ENCODE assay signal across 18 cellular contexts in the genomic region with DNA sequence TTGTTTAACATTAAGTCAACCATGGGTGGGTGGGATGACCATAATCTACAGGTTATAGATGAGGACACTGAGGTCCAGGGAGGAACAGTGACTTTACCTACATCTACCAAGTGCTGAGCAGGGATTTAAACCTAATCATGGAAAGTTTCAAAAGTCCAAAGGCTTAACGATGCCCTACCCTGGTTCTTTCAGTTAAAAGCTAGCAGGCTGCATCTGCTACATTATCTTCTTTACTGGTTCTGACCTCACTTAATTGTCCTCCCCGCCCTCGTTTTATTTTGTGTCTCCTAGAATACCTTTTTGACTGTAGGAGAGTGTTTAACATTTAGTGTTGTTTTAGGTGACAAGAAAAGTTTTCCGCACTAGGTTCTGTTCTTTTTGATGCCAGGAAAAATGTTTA.
A peak's percentile ranks its signal among the peaks of the same experiment; 100 is the strongest.
DNase-seq lines count a peak whose midpoint lies in the region; ATAC-seq, FAIRE-seq and TF ChIP-seq lines count a peak whose summit lies in the region.
"Had no signal": no experiment of that assay in that cellular context is flagged by ENCODE, and none has a peak within 500 bp of the region (broad histone marks: within the 10 kb centered on the region; RNA-seq: fewer than 3 reads in every experiment).

No MANE protein-coding gene starts in this region.

- no peaks in the 10 kb centered on the region for H3F3A ChIP-seq in GM23338 (replicated peaks; ENCODE audit: low read depth)

- no peaks in the 10 kb centered on the region for H3K79me2 ChIP-seq in GM23338 (replicated peaks; ENCODE audit: insufficient read depth)

- no peak for ATAC-seq in GM23338
- ATAC-seq in HG03342 (IDR thresholded peaks at IDR 0.05; ENCODE audit: unreplicated experiment) = no peak

- H3K27ac Mint-ChIP-seq in GM23338 = no peak overlapping the region
- H3K27ac Mint-ChIP-seq: B cell; CD4-positive, alpha-beta T cell had no signal

- no peaks in the 10 kb centered on the region for H3K36me3 Mint-ChIP-seq in GM23338 (ENCODE audit: low read depth)

- H3K36me3 ChIP-seq in GM23338 (ENCODE audit: insufficient read depth) (no peaks in the 10 kb centered on the region), duodenal mucosa (ENCODE audit: control insufficient read depth in 1 of 2, insufficient read depth in 2 of 2, low read length in 2 of 2) (no peaks in the 10 kb centered on the region), mucosa of rectum (ENCODE audit: control insufficient read depth in 2 of 2, insufficient read depth in 2 of 2, low read length in 2 of 2) (no peaks in the 10 kb centered on the region), small intestine (ENCODE audit: control insufficient read depth in 2 of 2, insufficient read depth in 2 of 2, low read length in 2 of 2) (no peaks in the 10 kb centered on the region)
- H3K36me3 ChIP-seq: HAP-1 had no signal

- WGBS in small intestine, 3 donors = 23 to 59% (median 38%) methylated on average over 4 of the region's 4 CpGs

- H3K27ac ChIP-seq in GM23338 (ENCODE audit: low read depth) = no peak overlapping the region
- no peak overlapping the region for H3K27ac ChIP-seq in duodenal mucosa (ENCODE audit: low read depth, low read length)
- peak overlapping the region; percentile 61 to 71 for H3K27ac ChIP-seq in mucosa of rectum (ENCODE audit: low read depth in 2 of 2, low read length in 2 of 2)
- no peak overlapping the region for H3K27ac ChIP-seq in small intestine (ENCODE audit: low read depth in 1 of 2, low read length in 1 of 2)
- H3K27ac ChIP-seq: C4-2B, HL-60 had no signal

- H3K27me3 Mint-ChIP-seq in GM23338 (ENCODE audit: insufficient read depth, low read depth, poor library complexity) = no peaks in the 10 kb centered on the region
- H3K27me3 Mint-ChIP-seq: B cell; CD4-positive, alpha-beta T cell had no signal

- H3K9ac ChIP-seq in duodenal mucosa (ENCODE audit: low read depth in 1 of 2, low read length in 2 of 2) = no peak overlapping the region
- H3K9ac ChIP-seq in mucosa of rectum (ENCODE audit: low read depth in 1 of 2, low read length in 2 of 2) = no peak overlapping the region

- H3K4me1 ChIP-seq in GM23338 (ENCODE audit: insufficient read depth) (no peaks in the 10 kb centered on the region), duodenal mucosa (ENCODE audit: control insufficient read depth in 1 of 2, insufficient read depth in 2 of 2, low read length in 2 of 2) (peaks cover 16 to 22% of the 10 kb centered on the region in 2 donors), mucosa of rectum (ENCODE audit: control insufficient read depth in 2 of 2, insufficient read depth in 2 of 2, low read length in 2 of 2) (peaks cover 5 to 6% of the 10 kb centered on the region in 2 donors), small intestine (ENCODE audit: control insufficient read depth in 2 of 2, insufficient read depth in 1 of 2, low read depth in 1 of 2, low read length in 1 of 2) (no peaks in the 10 kb centered on the region)
- H3K4me1 ChIP-seq: HAP-1 had no signal

- no peaks in the 10 kb centered on the region for H3K9me3 ChIP-seq in duodenal mucosa (ENCODE audit: control insufficient read depth in 1 of 2, low read length in 2 of 2)
- H3K9me3 ChIP-seq in mucosa of rectum (ENCODE audit: control insufficient read depth in 2 of 2, low read length in 2 of 2) = no peaks in the 10 kb centered on the region
- no peaks in the 10 kb centered on the region for H3K9me3 ChIP-seq in small intestine (ENCODE audit: control insufficient read depth, low read depth)
- H3K9me3 ChIP-seq: Caco-2, HAP-1 had no signal

- DNase-seq in GM23338 (ENCODE audit: low spot score) (no peak), small intestine (peak; percentile 82), GM13977 (ENCODE audit: low spot score) (no peak), NCI-H748 (lab: John Stamatoyannopoulos, UW; ENCODE audit: unreplicated experiment) (no peak)
- no peak for DNase-seq in activated CD8-positive, alpha-beta memory T cell treated with anti-CD3 and anti-CD28 coated beads for 24 hours
- DNase-seq: Caco-2; CD4-positive, alpha-beta T cell had no signal

- no peak overlapping the region for H3K4me3 Mint-ChIP-seq in GM23338
- H3K4me3 Mint-ChIP-seq: B cell; CD4-positive, alpha-beta T cell had no signal

- TF ChIP-seq CTCF in GM23338 (conservative IDR thresholded peaks at IDR 0.05; ENCODE audit: low read depth in 2 of 2) (no peak), GM13977 (IDR thresholded peaks at IDR 0.05; ENCODE audit: extremely low read depth, insufficient read depth, missing control alignments) (no peak)

- H3K9me2 ChIP-seq in GM23338 (ENCODE audit: insufficient read depth) = no peaks in the 10 kb centered on the region

- H3K4me3 ChIP-seq in GM23338 = no peak overlapping the region
- peak overlapping the region; percentile 38 to 57 for H3K4me3 ChIP-seq in duodenal mucosa (ENCODE audit: low read depth in 1 of 2, low read length in 2 of 2)
- H3K4me3 ChIP-seq in mucosa of rectum (ENCODE audit: low read length in 2 of 2) = peak overlapping the region in 1 of 2 donors; percentile 6
- no peak overlapping the region for H3K4me3 ChIP-seq in small intestine (ENCODE audit: low read depth in 1 of 2, low read length in 2 of 2)
- H3K4me3 ChIP-seq: HAP-1 had no signal

- no peaks in the 10 kb centered on the region for H3K4me1 Mint-ChIP-seq in GM23338
- H3K4me1 Mint-ChIP-seq: B cell had no signal

- no peaks in the 10 kb centered on the region for H4K20me1 ChIP-seq in GM23338 (replicated peaks; ENCODE audit: insufficient read depth)

- no peaks in the 10 kb centered on the region for H3K27me3 ChIP-seq in GM23338 (ENCODE audit: insufficient read depth)
- no peaks in the 10 kb centered on the region for H3K27me3 ChIP-seq in duodenal mucosa (ENCODE audit: control insufficient read depth in 1 of 2, insufficient read depth in 2 of 2, low read length in 2 of 2)
- no peaks in the 10 kb centered on the region for H3K27me3 ChIP-seq in mucosa of rectum (ENCODE audit: control insufficient read depth in 2 of 2, insufficient read depth in 2 of 2, low read length in 2 of 2)
- no peaks in the 10 kb centered on the region for H3K27me3 ChIP-seq in small intestine (ENCODE audit: control insufficient read depth in 2 of 2, insufficient read depth in 2 of 2, low read length in 2 of 2)

- 0 out of 2 replicates have a peak overlapping the region, but pooled peaks have one; percentile 44 for H2AFZ ChIP-seq in GM23338

- H3K9me3 Mint-ChIP-seq in GM23338 = peaks cover 31% of the 10 kb centered on the region
- H3K9me3 Mint-ChIP-seq: CD4-positive, alpha-beta T cell had no signal

- in situ Hi-C loops in GM13977 (cut with MboI; ENCODE audit: low pct_unique_long_range_greater_than_20kb, low sequenced_read_pairs, unreplicated experiment) = no loop called here

- no peak for FAIRE-seq in small intestine (lab: Jason Lieb, UNC)
- FAIRE-seq: D721Med, G401.6, GM12891, H1 had no signal

- no peak overlapping the region for H3K4me2 ChIP-seq in GM23338

TF ChIP-seq in GM23338, 12 proteins besides CTCF, POLR2A, EP300 and RAD21 (continues in another document):
- TF ChIP-seq, protein P1, sequence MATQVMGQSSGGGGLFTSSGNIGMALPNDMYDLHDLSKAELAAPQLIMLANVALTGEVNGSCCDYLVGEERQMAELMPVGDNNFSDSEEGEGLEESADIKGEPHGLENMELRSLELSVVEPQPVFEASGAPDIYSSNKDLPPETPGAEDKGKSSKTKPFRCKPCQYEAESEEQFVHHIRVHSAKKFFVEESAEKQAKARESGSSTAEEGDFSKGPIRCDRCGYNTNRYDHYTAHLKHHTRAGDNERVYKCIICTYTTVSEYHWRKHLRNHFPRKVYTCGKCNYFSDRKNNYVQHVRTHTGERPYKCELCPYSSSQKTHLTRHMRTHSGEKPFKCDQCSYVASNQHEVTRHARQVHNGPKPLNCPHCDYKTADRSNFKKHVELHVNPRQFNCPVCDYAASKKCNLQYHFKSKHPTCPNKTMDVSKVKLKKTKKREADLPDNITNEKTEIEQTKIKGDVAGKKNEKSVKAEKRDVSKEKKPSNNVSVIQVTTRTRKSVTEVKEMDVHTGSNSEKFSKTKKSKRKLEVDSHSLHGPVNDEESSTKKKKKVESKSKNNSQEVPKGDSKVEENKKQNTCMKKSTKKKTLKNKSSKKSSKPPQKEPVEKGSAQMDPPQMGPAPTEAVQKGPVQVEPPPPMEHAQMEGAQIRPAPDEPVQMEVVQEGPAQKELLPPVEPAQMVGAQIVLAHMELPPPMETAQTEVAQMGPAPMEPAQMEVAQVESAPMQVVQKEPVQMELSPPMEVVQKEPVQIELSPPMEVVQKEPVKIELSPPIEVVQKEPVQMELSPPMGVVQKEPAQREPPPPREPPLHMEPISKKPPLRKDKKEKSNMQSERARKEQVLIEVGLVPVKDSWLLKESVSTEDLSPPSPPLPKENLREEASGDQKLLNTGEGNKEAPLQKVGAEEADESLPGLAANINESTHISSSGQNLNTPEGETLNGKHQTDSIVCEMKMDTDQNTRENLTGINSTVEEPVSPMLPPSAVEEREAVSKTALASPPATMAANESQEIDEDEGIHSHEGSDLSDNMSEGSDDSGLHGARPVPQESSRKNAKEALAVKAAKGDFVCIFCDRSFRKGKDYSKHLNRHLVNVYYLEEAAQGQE (IDR thresholded peaks at IDR 0.05; ENCODE audit: unreplicated experiment) = no peak
- TF ChIP-seq ZNF331 (CRISPR knock-in tag; IDR thresholded peaks at IDR 0.05; ENCODE audit: low read depth) (no peak), EZH2phosphoT487 (IDR thresholded peaks at IDR 0.05; ENCODE audit: unreplicated experiment) (no peak), JUNB (IDR thresholded peaks at IDR 0.05; ENCODE audit: unreplicated experiment) (no peak), NANOG (IDR thresholded peaks at IDR 0.05; ENCODE audit: borderline replicate concordance) (no peak)

Comparison
In these comparisons a context has a peak if more than half of its experiments do, and no peak if none do; other contexts are left out.
1. H3K27ac ChIP-seq: peak in mucosa of rectum (2 of 2); none in GM23338 (single experiment), duodenal mucosa (single experiment) and small intestine (0 of 2).
2. H3K4me3 ChIP-seq: peak in duodenal mucosa (2 of 2); none in GM23338 (single experiment) and small intestine (0 of 2).